Comparison of ENCODE assay signal across 9 cellular contexts in the genomic region with DNA sequence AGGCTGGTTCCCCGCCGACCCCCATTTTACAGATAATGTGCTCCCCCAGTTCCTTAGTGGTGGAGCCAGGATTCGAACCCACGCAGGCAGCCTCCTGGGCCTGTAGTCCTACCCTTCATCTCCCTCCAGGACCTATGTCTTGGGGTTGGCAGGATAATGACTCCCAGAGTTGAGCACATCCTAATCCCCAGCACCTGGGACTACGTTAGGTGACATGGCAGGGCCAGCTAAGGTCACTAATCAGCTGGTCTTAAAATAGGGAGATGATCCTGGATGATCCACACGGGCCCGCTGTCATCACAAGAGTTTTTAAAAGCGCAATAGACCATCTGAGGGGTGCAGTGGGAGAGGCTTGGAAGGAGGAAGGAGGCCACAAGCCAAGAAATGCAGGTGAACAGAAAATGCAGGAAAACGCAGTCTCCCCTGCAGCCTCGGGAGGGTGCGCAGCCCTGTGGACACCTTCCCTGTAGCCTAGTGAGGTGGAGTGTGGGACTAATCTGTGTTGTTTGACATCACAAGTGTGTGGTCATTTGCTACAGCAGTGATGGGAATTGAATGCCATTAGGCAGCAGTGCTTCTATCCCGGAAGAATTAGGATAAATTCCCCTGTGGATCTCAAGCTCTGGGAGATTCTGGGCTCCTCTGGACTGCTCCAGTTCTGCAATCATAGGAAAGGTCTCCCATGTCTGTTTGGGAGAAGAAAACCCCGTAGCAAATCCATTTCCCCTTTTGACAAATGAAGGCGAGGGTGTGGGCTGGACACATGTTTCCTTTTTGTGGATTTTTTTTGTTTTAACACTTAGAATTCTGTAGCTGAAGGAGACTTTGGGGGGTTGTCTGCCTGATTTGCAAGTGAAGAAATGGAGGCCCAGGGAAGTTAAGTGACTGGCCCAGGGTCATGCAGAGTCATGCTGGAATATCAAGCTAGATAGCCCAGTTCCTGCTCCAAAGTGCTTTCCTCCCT.
DNase-seq lines count a peak whose midpoint lies in the region; ATAC-seq lines count a peak whose summit lies in the region.
"Had no signal": no experiment of that assay in that cellular context is flagged by ENCODE, and none has a peak within 500 bp of the region (broad histone marks: within the 10 kb centered on the region; RNA-seq: fewer than 3 reads in every experiment).

No MANE protein-coding gene starts in this region.

- peaks cover 99% of the 10 kb centered on the region for H3K4me1 Mint-ChIP-seq in activated CD4-positive, alpha-beta T cell treated with anti-CD3 and anti-CD28 coated beads for 36 hours
- peaks cover 71 to 78% of the 10 kb centered on the region in 2 donors for H3K4me1 Mint-ChIP-seq in effector memory CD8-positive, alpha-beta T cell (ENCODE audit: low read depth in 2 of 2)
- peaks cover 75 to 99% of the 10 kb centered on the region in 2 donors for H3K4me1 Mint-ChIP-seq in stimulated activated naive B cell treated with anti-CD40 and anti-IgM and Interleukin-4, amounts not matched to agents 10 μg/mL and 1 μg/mL and 100 μg/mL, for 72 hours

- H3K4me3 Mint-ChIP-seq in activated CD4-positive, alpha-beta T cell treated with anti-CD3 and anti-CD28 coated beads for 36 hours = peak overlapping the region; percentile 1
- peak overlapping the region; percentile 70 to 82 for H3K4me3 Mint-ChIP-seq in effector memory CD8-positive, alpha-beta T cell
- peak overlapping the region; percentile 54 to 64 for H3K4me3 Mint-ChIP-seq in stimulated activated naive B cell treated with anti-CD40 and anti-IgM and Interleukin-4, amounts not matched to agents 10 μg/mL and 1 μg/mL and 100 μg/mL, for 72 hours

- POLR2A ChIA-PET in activated CD4-positive, alpha-beta T cell treated with anti-CD3 and anti-CD28 coated beads for 36 hours (lab: Charles Lee) = interaction anchor here (3.0 kb wide), 1 partner anchor 9 kb away, joined by 14 read pairs; no protein-coding TSS in a partner anchor

- H3K27me3 Mint-ChIP-seq in activated CD4-positive, alpha-beta T cell treated with anti-CD3 and anti-CD28 coated beads for 36 hours = no peaks in the 10 kb centered on the region
- no peaks in the 10 kb centered on the region for H3K27me3 Mint-ChIP-seq in effector memory CD8-positive, alpha-beta T cell
- H3K27me3 Mint-ChIP-seq in stimulated activated naive B cell treated with anti-CD40 and anti-IgM and Interleukin-4, amounts not matched to agents 10 μg/mL and 1 μg/mL and 100 μg/mL, for 72 hours = no peaks in the 10 kb centered on the region

- H3K27ac Mint-ChIP-seq in activated CD4-positive, alpha-beta T cell treated with anti-CD3 and anti-CD28 coated beads for 36 hours = peak overlapping the region; percentile 93
- peak overlapping the region; percentile 94 to 99 for H3K27ac Mint-ChIP-seq in effector memory CD8-positive, alpha-beta T cell
- peak overlapping the region; percentile 96 for H3K27ac Mint-ChIP-seq in stimulated activated naive B cell treated with anti-CD40 and anti-IgM and Interleukin-4, amounts not matched to agents 10 μg/mL and 1 μg/mL and 100 μg/mL, for 72 hours

- no peak for ATAC-seq in activated CD4-positive, alpha-beta T cell treated with anti-CD3 and anti-CD28 coated beads for 36 hours
- no peak for ATAC-seq in effector memory CD8-positive, alpha-beta T cell (replicated peaks)
- ATAC-seq in stimulated activated naive B cell treated with anti-CD40 and anti-IgM and Interleukin-4, amounts not matched to agents 10 μg/mL and 1 μg/mL and 100 μg/mL, for 72 hours (replicated peaks) = no peak
- ATAC-seq in GM18873 (IDR thresholded peaks at IDR 0.05; ENCODE audit: low FRiP score, unreplicated experiment) (no peak), GM21528 (IDR thresholded peaks at IDR 0.05; ENCODE audit: low FRiP score, unreplicated experiment) (no peak)

- CTCF ChIA-PET in activated CD4-positive, alpha-beta T cell treated with anti-CD3 and anti-CD28 coated beads for 36 hours (lab: Charles Lee) = interaction anchor here (0.8 to 2.2 kb wide), 7 partner anchors 8 to 56 kb away, joined by 3 to 12 read pairs (median 4); no protein-coding TSS in a partner anchor

- intact Hi-C loops in activated CD4-positive, alpha-beta T cell treated with anti-CD3 and anti-CD28 coated beads for 36 hours (cut with DNase I, micrococcal nuclease) = no loop called here
- intact Hi-C loops in posterior vena cava (cut with DNase I) = loop anchor here in 1 of 2 donors (5.0 kb wide), 1 partner anchor 49 kb away; no protein-coding TSS in a partner anchor

- peaks cover 14% of the 10 kb centered on the region for H3K36me3 Mint-ChIP-seq in activated CD4-positive, alpha-beta T cell treated with anti-CD3 and anti-CD28 coated beads for 36 hours (ENCODE audit: low read depth)
- peaks cover 27% of the 10 kb centered on the region for H3K36me3 Mint-ChIP-seq in effector memory CD8-positive, alpha-beta T cell (ENCODE audit: insufficient read depth)
- H3K36me3 Mint-ChIP-seq in stimulated activated naive B cell treated with anti-CD40 and anti-IgM and Interleukin-4, amounts not matched to agents 10 μg/mL and 1 μg/mL and 100 μg/mL, for 72 hours = peaks cover 0 to 9% of the 10 kb centered on the region in 2 donors

- no peaks in the 10 kb centered on the region for H3K9me3 Mint-ChIP-seq in activated CD4-positive, alpha-beta T cell treated with anti-CD3 and anti-CD28 coated beads for 36 hours (ENCODE audit: low read depth)
- H3K9me3 Mint-ChIP-seq in effector memory CD8-positive, alpha-beta T cell = no peaks in the 10 kb centered on the region
- H3K9me3 Mint-ChIP-seq in stimulated activated naive B cell treated with anti-CD40 and anti-IgM and Interleukin-4, amounts not matched to agents 10 μg/mL and 1 μg/mL and 100 μg/mL, for 72 hours = no peaks in the 10 kb centered on the region

- DNase-seq in activated CD4-positive, alpha-beta T cell treated with anti-CD3 and anti-CD28 coated beads for 36 hours = no peak
- DNase-seq in activated CD4-positive, alpha-beta T cell treated with anti-CD3 and anti-CD28 coated beads, Interleukin-2, amount 50 U/mL, for 4 hours = no peak
- DNase-seq in NOMO-1 treated with DMSO at 0.1 percent for 48 hours (lab: John Stamatoyannopoulos, UW; ENCODE audit: unreplicated experiment) (peak; percentile 15), posterior vena cava (ENCODE audit: low spot score) (no peak)
- DNase-seq in effector memory CD8-positive, alpha-beta T cell = no peak
- DNase-seq in stimulated activated naive B cell treated with anti-CD40 and anti-IgM and Interleukin-4, amounts not matched to agents 10 μg/mL and 1 μg/mL and 100 μg/mL, for 72 hours = no peak
- DNase-seq: head of caudate nucleus had no signal

Comparison
In these comparisons a context has a peak if more than half of its experiments do, and no peak if none do; other contexts are left out.
1. H3K4me3 Mint-ChIP-seq: peak in every context shown above with its lines; median percentile 76 in effector memory CD8-positive, alpha-beta T cell; 59 in stimulated activated naive B cell treated with anti-CD40 and anti-IgM and Interleukin-4, amounts not matched to agents 10 μg/mL and 1 μg/mL and 100 μg/mL, for 72 hours; 1 in activated CD4-positive, alpha-beta T cell treated with anti-CD3 and anti-CD28 coated beads for 36 hours.